ENCODE assay signal across 8 cellular contexts in genomic region chr3:61894988-61895935, GRCh38.
DNase-seq lines count a peak whose midpoint lies in the region; ATAC-seq and TF ChIP-seq lines count a peak whose summit lies in the region.

No MANE protein-coding gene starts in this region.

- peak; percentile 42 for DNase-seq in NK-92 treated with Interleukin-12 subunit alpha and Interleukin-12 subunit beta, amount 100 ng/mL, for 24 hours (lab: John Stamatoyannopoulos, UW)
- DNase-seq in NK-92 (lab: John Stamatoyannopoulos, UW; ENCODE audit: unreplicated experiment): no peak
- DNase-seq in HT1080 (ENCODE audit: low read depth): peak; percentile 97
- peak; percentile 31 for DNase-seq in WERI-Rb-1
- no peak for DNase-seq in nephron progenitor cell
- DNase-seq in NCI-H1092 treated with DMSO at 0.1 percent for 48 hours (lab: John Stamatoyannopoulos, UW): no peak

- H3K9me3 Mint-ChIP-seq in nephron progenitor cell: no peaks in the 10 kb centered on the region

- ATAC-seq in GM21717 (IDR thresholded peaks at IDR 0.05; ENCODE audit: unreplicated experiment): peak; percentile 96
- ATAC-seq in esophagus mucosa: peak; percentile 98

- TF ChIP-seq CTCF in WERI-Rb-1 (IDR thresholded peaks at IDR 0.05; ENCODE audit: low read depth, low read length) (no peak), nephron progenitor cell (IDR thresholded peaks at IDR 0.05) (no peak)

- no peaks in the 10 kb centered on the region for H3K27me3 Mint-ChIP-seq in nephron progenitor cell (ENCODE audit: low read depth, poor library complexity)

- H3K9me3 ChIP-seq in WERI-Rb-1 (ENCODE audit: severe bottlenecking): no peaks in the 10 kb centered on the region

- peaks cover 15% of the 10 kb centered on the region for H3K36me3 Mint-ChIP-seq in nephron progenitor cell (ENCODE audit: low read depth)

- peak overlapping the region; percentile 46 for H3K4me3 Mint-ChIP-seq in nephron progenitor cell

- no peaks in the 10 kb centered on the region for H3K27me3 ChIP-seq in WERI-Rb-1 (ENCODE audit: insufficient read depth, low read depth, severe bottlenecking)

- H3K4me3 ChIP-seq in WERI-Rb-1 (ENCODE audit: low read depth, low read length): no peak overlapping the region

- H3K4me1 Mint-ChIP-seq in nephron progenitor cell: peaks cover 78% of the 10 kb centered on the region

- H3K36me3 ChIP-seq in WERI-Rb-1: no peaks in the 10 kb centered on the region

- peak overlapping the region; percentile 92 for H3K27ac Mint-ChIP-seq in nephron progenitor cell

- peak overlapping the region; percentile 16; the same call in 1 of the 2 replicates for H3K27ac ChIP-seq in WERI-Rb-1

Comparison
In these comparisons a context has a peak if more than half of its experiments do, and no peak if none do; other contexts are left out.
1. DNase-seq: peak in NK-92 treated with Interleukin-12 subunit alpha and Interleukin-12 subunit beta, amount 100 ng/mL, for 24 hours (single experiment), HT1080 (single experiment) and WERI-Rb-1 (single experiment); none in NK-92 (single experiment), nephron progenitor cell (single experiment) and NCI-H1092 treated with DMSO at 0.1 percent for 48 hours (single experiment).